Comparison of ENCODE assay signal across 16 cellular contexts in genomic region chr15:101480613-101481380, GRCh38. TPM values are rescaled to one million over a fixed set of nuclear protein-coding genes. Genes with fewer than 3 reads are reported as not detected.
DNase-seq lines count a peak whose midpoint lies in the region; ATAC-seq and TF ChIP-seq lines count a peak whose summit lies in the region.
"Had no signal": no experiment of that assay in that cellular context is flagged by ENCODE, and none has a peak within 500 bp of the region (broad histone marks: within the 10 kb centered on the region; RNA-seq: fewer than 3 reads in every experiment).

No MANE protein-coding gene starts in this region.

- TF ChIP-seq CTCF in RWPE2 (IDR thresholded peaks at IDR 0.05; ENCODE audit: poor library complexity, severe bottlenecking) (no peak), hepatocyte (IDR thresholded peaks at IDR 0.05; ENCODE audit: poor library complexity) (no peak)

- H3K4me1 ChIP-seq in RWPE2 (ENCODE audit: insufficient read depth, poor library complexity, severe bottlenecking) (peaks cover 11% of the 10 kb centered on the region), hepatocyte (ENCODE audit: insufficient read depth) (peaks cover 27% of the 10 kb centered on the region)
- H3K4me1 ChIP-seq: BE2C had no signal

- H3K27me3 ChIP-seq in H7 (ENCODE audit: control insufficient read depth, insufficient read depth, low read length) (no peaks in the 10 kb centered on the region), RWPE2 (ENCODE audit: insufficient read depth, poor library complexity, severe bottlenecking) (no peaks in the 10 kb centered on the region), hepatocyte (no peaks in the 10 kb centered on the region)
- H3K27me3 ChIP-seq: BE2C had no signal

- H3K4me2 ChIP-seq in hepatocyte, result no peak overlapping the region
- H3K4me2 ChIP-seq: KMS-11 had no signal

- peaks cover 4% of the 10 kb centered on the region for H3K79me2 ChIP-seq in hepatocyte

- H3K9me2 ChIP-seq in hepatocyte (replicated peaks; ENCODE audit: insufficient read depth), result no peaks in the 10 kb centered on the region

- H3K4me3 ChIP-seq in H7 (ENCODE audit: insufficient read depth, low read depth, low read length) (no peak overlapping the region), RWPE2 (ENCODE audit: severe bottlenecking) (no peak overlapping the region), hepatocyte (no peak overlapping the region)

- H3K9me3 ChIP-seq in RWPE2 (ENCODE audit: severe bottlenecking) (no peaks in the 10 kb centered on the region), hepatocyte (ENCODE audit: low read depth) (no peaks in the 10 kb centered on the region)
- H3K9me3 ChIP-seq: BE2C had no signal

- intact Hi-C loops in posterior vena cava (cut with DNase I), result no loop called here

- no peak overlapping the region for H2AFZ ChIP-seq in hepatocyte

- DNase-seq in H7 (peak; percentile 49), RWPE2 (ENCODE audit: low spot score) (peak; percentile 66), hepatocyte (ENCODE audit: low spot score) (no peak), posterior vena cava (ENCODE audit: low spot score) (peak; percentile 45), NCI-H2081 treated with DMSO at 0.1 percent for 48 hours (lab: John Stamatoyannopoulos, UW) (no peak), NCI-H1436 treated with DMSO at 0.1 percent for 48 hours (lab: John Stamatoyannopoulos, UW) (no peak)
- DNase-seq: BE2C; CD8-positive, alpha-beta T cell; H9; NCI-H1092; NCI-H1694 treated with DMSO at 0.1 percent for 48 hours; NCI-H446 treated with DMSO at 0.1 percent for 48 hours; NCI-H748 treated with DMSO at 0.1 percent for 48 hours had no signal

- H4K20me1 ChIP-seq in hepatocyte (ENCODE audit: insufficient read depth, poor library complexity, severe bottlenecking), result no peaks in the 10 kb centered on the region

- 88% methylated on average over 18 of the region's 23 CpGs for WGBS in hepatocyte (ENCODE audit: low lambda C conversion rate, missing lambda C conversion rate)

- H3K27ac ChIP-seq in RWPE2 (ENCODE audit: poor library complexity, severe bottlenecking) (no peak overlapping the region), hepatocyte (peak overlapping the region; percentile 56)
- H3K27ac ChIP-seq: KMS-11 had no signal

- ATAC-seq in RWPE2 (ENCODE audit: low read depth), result no peak
- no peak for ATAC-seq in HG03439 (IDR thresholded peaks at IDR 0.05; ENCODE audit: unreplicated experiment)
- ATAC-seq: CD8-positive, alpha-beta T cell; Right ventricle myocardium inferior had no signal

- H3K36me3 ChIP-seq in H7 (replicated peaks; ENCODE audit: control insufficient read depth, insufficient read depth, low read length) (no peaks in the 10 kb centered on the region), RWPE2 (ENCODE audit: low read depth) (no peaks in the 10 kb centered on the region), hepatocyte (replicated peaks; ENCODE audit: insufficient read depth, low read depth) (no peaks in the 10 kb centered on the region)
- H3K36me3 ChIP-seq: BE2C had no signal

RNA-seq across cellular contexts. Expression of gene PCSK6, which starts 8.7 kb away (rescaled TPM):
- total RNA-seq in H7 (2014; rRNA removed; shearing (Covaris generic)), result 3.9 and 4.7 TPM in 2 replicates
- 40.5 and 52.5 TPM in 2 replicates for total RNA-seq in hepatocyte
- polyA plus RNA-seq in hepatocyte, result 31.7 and 36.0 TPM in 2 replicates
- 1 to 10 TPM; 9.2 to 9.8 TPM for total RNA-seq in posterior vena cava

Comparison
In these comparisons a context has a peak if more than half of its experiments do, and no peak if none do; other contexts are left out.
1. DNase-seq: peak in H7 (single experiment), RWPE2 (single experiment) and posterior vena cava (single experiment); none in hepatocyte (single experiment), NCI-H2081 treated with DMSO at 0.1 percent for 48 hours (single experiment) and NCI-H1436 treated with DMSO at 0.1 percent for 48 hours (single experiment).